35 cellular contexts compared by ENCODE assay signal in genomic region chr10:52266858-52267257, GRCh38.
"Had no signal": no experiment of that assay in that cellular context is flagged by ENCODE, and none has a peak within 500 bp of the region (broad histone marks: within the 10 kb centered on the region; RNA-seq: fewer than 3 reads in every experiment).

No MANE protein-coding gene starts in this region.

- H3K9ac ChIP-seq: KMS-11 had no signal

- DNase-seq: Karpas-422, Kasumi-1, MG63, MM.1S, MV-4-11, NCI-H1048, NCI-H1092, NCI-H1092 treated with DMSO at 0.1 percent for 48 hours, NCI-H1105, NCI-H1105 treated with DMSO at 0.1 percent for 48 hours, NCI-H1417, NCI-H1417 treated with DMSO at 0.1 percent for 48 hours, NCI-H1436, NCI-H1436 treated with DMSO at 0.1 percent for 48 hours, NCI-H146, NCI-H1694, NCI-H1694 treated with DMSO at 0.1 percent for 48 hours, NCI-H187, NCI-H187 treated with DMSO at 0.1 percent for 48 hours, NCI-H1930, NCI-H2029, NCI-H2029 treated with DMSO at 0.1 percent for 48 hours, NCI-H2081, NCI-H2081 treated with DMSO at 0.1 percent for 48 hours, NCI-H2107, NCI-H2171, NCI-H2171 treated with DMSO at 0.1 percent for 48 hours, NCI-H2227 treated with DMSO at 0.1 percent for 48 hours, NCI-H226, NCI-H345, NCI-H446, NCI-H446 treated with DMSO at 0.1 percent for 48 hours, NCI-H510A, NCI-H510A treated with DMSO at 0.1 percent for 48 hours had no signal

- H3K36me3 ChIP-seq: MG63 had no signal

- H3K9me3 ChIP-seq: MG63 had no signal

- H3K27ac ChIP-seq: KMS-11 had no signal

- H3K27me3 ChIP-seq: MG63 had no signal

- H3K4me3 ChIP-seq: MG63 had no signal

- H3K4me2 ChIP-seq: KMS-11 had no signal
